ENCODE assay signal across 21 cellular contexts in genomic region chr3:16667633-16668032, GRCh38.
DNase-seq lines count a peak whose midpoint lies in the region; ATAC-seq and TF ChIP-seq lines count a peak whose summit lies in the region.
"Had no signal": no experiment of that assay in that cellular context is flagged by ENCODE, and none has a peak within 500 bp of the region (broad histone marks: within the 10 kb centered on the region; RNA-seq: fewer than 3 reads in every experiment).

No MANE protein-coding gene starts in this region.

- TF ChIP-seq CTCF in upper lobe of right lung (IDR thresholded peaks at IDR 0.05) (no peak), endothelial cell (IDR thresholded peaks at IDR 0.05; ENCODE audit: unreplicated experiment) (no peak)

- peak overlapping the region; percentile 77 for H3K27ac ChIP-seq in subcutaneous abdominal adipose tissue (ENCODE audit: low read depth, low read length)
- H3K27ac ChIP-seq in upper lobe of right lung, result no peak overlapping the region
- H3K27ac ChIP-seq: A549; BLaER1 treated with 17β-estradiol and CSF1 and Interleukin-3, amounts not matched to agents 10 nM and 100 nM had no signal

- H3K9me3 ChIP-seq in subcutaneous abdominal adipose tissue (ENCODE audit: control insufficient read depth in 5 of 5, low read length in 5 of 5) (no peaks in the 10 kb centered on the region), upper lobe of right lung (no peaks in the 10 kb centered on the region)
- H3K9me3 ChIP-seq: A549; BLaER1 treated with 17β-estradiol and CSF1 and Interleukin-3, amounts not matched to agents 10 nM and 100 nM; MG63 had no signal

- peaks cover 10% of the 10 kb centered on the region for H3K4me1 Mint-ChIP-seq in endothelial cell (ENCODE audit: unreplicated experiment)
- H3K4me1 Mint-ChIP-seq: CD4-positive, alpha-beta memory T cell had no signal

- no peaks in the 10 kb centered on the region for H3K36me3 ChIP-seq in subcutaneous abdominal adipose tissue (ENCODE audit: control insufficient read depth in 5 of 5, insufficient read depth in 5 of 5, low read length in 5 of 5)
- no peaks in the 10 kb centered on the region for H3K36me3 ChIP-seq in upper lobe of right lung
- H3K36me3 ChIP-seq: BLaER1 treated with 17β-estradiol and CSF1 and Interleukin-3, amounts not matched to agents 10 nM and 100 nM; MG63 had no signal

- H3K4me1 ChIP-seq in subcutaneous abdominal adipose tissue (ENCODE audit: control insufficient read depth in 5 of 5, insufficient read depth in 5 of 5, low read length in 5 of 5) (peaks cover 4 to 36% (median 23%) of the 10 kb centered on the region in 5 donors), upper lobe of right lung (no peaks in the 10 kb centered on the region)

- intact Hi-C loops in upper lobe of right lung (cut with DNase I), result no loop called here

- H3K36me3 Mint-ChIP-seq in endothelial cell (ENCODE audit: low read depth, unreplicated experiment), result peaks cover 5% of the 10 kb centered on the region
- H3K36me3 Mint-ChIP-seq: CD4-positive, alpha-beta memory T cell had no signal

- ATAC-seq in upper lobe of right lung, result no peak
- ATAC-seq: A549 had no signal

- no peak overlapping the region for H3K27ac Mint-ChIP-seq in endothelial cell (ENCODE audit: unreplicated experiment)
- H3K27ac Mint-ChIP-seq: CD4-positive, alpha-beta memory T cell had no signal

- peaks cover 4% of the 10 kb centered on the region for H3K27me3 Mint-ChIP-seq in endothelial cell (ENCODE audit: unreplicated experiment)

- H3K4me3 Mint-ChIP-seq in endothelial cell (ENCODE audit: unreplicated experiment), result no peak overlapping the region
- H3K4me3 Mint-ChIP-seq: CD4-positive, alpha-beta memory T cell had no signal

- H3K4me3 ChIP-seq in subcutaneous abdominal adipose tissue (ENCODE audit: low read depth in 1 of 5, low read length in 5 of 5) (no peak overlapping the region), upper lobe of right lung (no peak overlapping the region)
- H3K4me3 ChIP-seq: A549; BLaER1 treated with 17β-estradiol and CSF1 and Interleukin-3, amounts not matched to agents 10 nM and 100 nM; MG63 had no signal

- H3K9ac ChIP-seq in subcutaneous abdominal adipose tissue (ENCODE audit: low read length in 5 of 5), result no peak overlapping the region
- H3K9ac ChIP-seq: BLaER1 treated with 17β-estradiol and CSF1 and Interleukin-3, amounts not matched to agents 10 nM and 100 nM had no signal

- DNase-seq in EL, result peak; percentile 34
- DNase-seq in M059J (ENCODE audit: low read depth), result peak; percentile 88
- DNase-seq in glomerular visceral epithelial cell (ENCODE audit: extremely low spot score), result peak; percentile 85
- DNase-seq in NCI-H2029 treated with DMSO at 0.1 percent for 48 hours (lab: John Stamatoyannopoulos, UW), result no peak
- DNase-seq in upper lobe of right lung, result no peak
- DNase-seq in endothelial cell (ENCODE audit: low spot score), result no peak
- DNase-seq: AML-193; CD4-positive, alpha-beta memory T cell; COR-L47; DMS53; KBM-7; MG63; NCI-H1105 treated with DMSO at 0.1 percent for 48 hours; NCI-H146; NCI-H2029; NCI-H2227 treated with DMSO at 0.1 percent for 48 hours; NCI-H69; SHP77 treated with DMSO at 0.1 percent for 48 hours had no signal

- no peaks in the 10 kb centered on the region for H3K9me3 Mint-ChIP-seq in endothelial cell (ENCODE audit: unreplicated experiment)

- H3K27me3 ChIP-seq in subcutaneous abdominal adipose tissue (ENCODE audit: control insufficient read depth in 5 of 5, insufficient read depth in 4 of 5, low read length in 5 of 5) (no peaks in the 10 kb centered on the region), upper lobe of right lung (peaks cover 4% of the 10 kb centered on the region)
- H3K27me3 ChIP-seq: BLaER1 treated with 17β-estradiol and CSF1 and Interleukin-3, amounts not matched to agents 10 nM and 100 nM; MG63 had no signal

Comparison
In these comparisons a context has a peak if more than half of its experiments do, and no peak if none do; other contexts are left out.
1. DNase-seq: peak in EL (single experiment), M059J (single experiment) and glomerular visceral epithelial cell (single experiment); none in NCI-H2029 treated with DMSO at 0.1 percent for 48 hours (single experiment), upper lobe of right lung (single experiment) and endothelial cell (single experiment).